In genomic region chr21:44107037-44107501, GRCh38 we compare ENCODE assay signal across 8 cellular contexts. TPM values are rescaled to one million over a fixed set of nuclear protein-coding genes. Genes with fewer than 3 reads are reported as not detected.
DNase-seq lines count a peak whose midpoint lies in the region; ATAC-seq and TF ChIP-seq lines count a peak whose summit lies in the region.
"Not testable (repeated sequence)": the region's sequence is repeated elsewhere in the genome, so short reads cannot be mapped to it uniquely, and the experiment has no call there.

PWP2 (plus strand) TSS chr21:44107399; CDS start chr21:44107417, 18 bp downstream.

- H4K20me1 ChIP-seq in GM23248 (ENCODE audit: insufficient read depth), result not testable (repeated sequence)

- H3K27ac ChIP-seq in GM23248, result not testable (repeated sequence)

- H3K27me3 Mint-ChIP-seq in T-helper 17 cell; activated naive CD8-positive, alpha-beta T cell treated with anti-CD3 and anti-CD28 coated beads, Interleukin-2, amount 10 ng/mL, durations not matched to agents 7 days and 5 days; osteocyte (ENCODE audit: unreplicated experiment): not testable (repeated sequence)

- H3K4me3 ChIP-seq in GM23248, result peak within 1 kb of the TSS; percentile 64

- H3K4me1 Mint-ChIP-seq in T-helper 17 cell; activated naive CD8-positive, alpha-beta T cell treated with anti-CD3 and anti-CD28 coated beads, Interleukin-2, amount 10 ng/mL, durations not matched to agents 7 days and 5 days; osteocyte (ENCODE audit: unreplicated experiment): not testable (repeated sequence)

- 0% methylated on average over 9 of the region's 66 CpGs; no CpG with 5 or more reads in 1 of the 2 experiments for WGBS in GM23248 (ENCODE audit: low coverage in 1 of 2, low lambda C conversion rate in 2 of 2, missing lambda C conversion rate in 2 of 2), 2 experiments

- H3K36me3 Mint-ChIP-seq in T-helper 17 cell (ENCODE audit: low read depth); activated naive CD8-positive, alpha-beta T cell treated with anti-CD3 and anti-CD28 coated beads, Interleukin-2, amount 10 ng/mL, durations not matched to agents 7 days and 5 days; osteocyte (ENCODE audit: unreplicated experiment): not testable (repeated sequence)

- H3K79me2 ChIP-seq in GM23248 (ENCODE audit: insufficient read depth), result not testable (repeated sequence)

- not testable (repeated sequence) for H3K9me2 ChIP-seq in GM23248 (ENCODE audit: insufficient read depth)

- TF ChIP-seq POLR2A in GM15510 (IDR thresholded peaks at IDR 0.05; ENCODE audit: borderline replicate concordance, extremely low read depth, insufficient read length), result peak; percentile 19

- H3K4me2 ChIP-seq in GM23248 (ENCODE audit: unreplicated experiment), result not testable (repeated sequence)

- H3K9ac ChIP-seq in GM23248, result peak within 1 kb of the TSS; percentile 67

- TF ChIP-seq CTCF in osteocyte (IDR thresholded peaks at IDR 0.05), result not testable (repeated sequence)

- H2AFZ ChIP-seq in GM23248, result not testable (repeated sequence)

- intact Hi-C loops in Right ventricle myocardium inferior (cut with DNase I), result not testable (repeated sequence)

- DNase-seq in GM23248 (peak; percentile 46), T-helper 17 cell (peak; percentile 17 to 59 (median 35)), osteocyte (ENCODE audit: extremely low spot score, unreplicated experiment) (peak; percentile 2), ureter (ENCODE audit: low spot score) (peak; percentile 8)
- peak; percentile 60 for DNase-seq in activated naive CD8-positive, alpha-beta T cell treated with anti-CD3 and anti-CD28 coated beads, Interleukin-2, amount 10 ng/mL, durations not matched to agents 7 days and 5 days
- not testable (repeated sequence) for DNase-seq in Right ventricle myocardium inferior (ENCODE audit: missing footprints)

- not testable (repeated sequence) for H3K36me3 ChIP-seq in GM23248 (ENCODE audit: low read depth)

- peak within 1 kb of the TSS; percentile 73 for H3K4me3 Mint-ChIP-seq in T-helper 17 cell
- H3K4me3 Mint-ChIP-seq in activated naive CD8-positive, alpha-beta T cell treated with anti-CD3 and anti-CD28 coated beads, Interleukin-2, amount 10 ng/mL, durations not matched to agents 7 days and 5 days, result peak within 1 kb of the TSS; percentile 51
- H3K4me3 Mint-ChIP-seq in osteocyte (ENCODE audit: unreplicated experiment), result not testable (repeated sequence)

- H3K9me3 ChIP-seq in GM23248 (ENCODE audit: low read depth); T-helper 17 cell (ENCODE audit: control insufficient read depth, low read length, poor library complexity, severe bottlenecking): not testable (repeated sequence)

- not testable (repeated sequence) for H3K27ac Mint-ChIP-seq in T-helper 17 cell; activated naive CD8-positive, alpha-beta T cell treated with anti-CD3 and anti-CD28 coated beads, Interleukin-2, amount 10 ng/mL, durations not matched to agents 7 days and 5 days; osteocyte (ENCODE audit: unreplicated experiment)

- POLR2A ChIA-PET in activated naive CD8-positive, alpha-beta T cell treated with anti-CD3 and anti-CD28 coated beads, Interleukin-2, amount 10 ng/mL, durations not matched to agents 7 days and 5 days (lab: Charles Lee), result not testable (repeated sequence)

- not testable (repeated sequence) for H3K9me3 Mint-ChIP-seq in activated naive CD8-positive, alpha-beta T cell treated with anti-CD3 and anti-CD28 coated beads, Interleukin-2, amount 10 ng/mL, durations not matched to agents 7 days and 5 days; osteocyte (ENCODE audit: unreplicated experiment)

- not testable (repeated sequence) for H3F3A ChIP-seq in GM23248 (ENCODE audit: insufficient read depth)

- not testable (repeated sequence) for H3K27me3 ChIP-seq in GM23248 (replicated peaks; ENCODE audit: insufficient read depth)

- H3K4me1 ChIP-seq in GM23248 (ENCODE audit: insufficient read depth), result not testable (repeated sequence)

- ATAC-seq in HG03432 (IDR thresholded peaks at IDR 0.05; ENCODE audit: unreplicated experiment) (peak; percentile 81), T-helper 17 cell (peak; percentile 96), Right ventricle myocardium inferior (peak; percentile 98)
- ATAC-seq in activated naive CD8-positive, alpha-beta T cell treated with anti-CD3 and anti-CD28 coated beads, Interleukin-2, amount 10 ng/mL, durations not matched to agents 7 days and 5 days (ENCODE audit: low read depth), result peak; percentile 90

- in situ Hi-C loops in GM23248 (cut with MboI), result not testable (repeated sequence)

RNA-seq across cellular contexts. Expression of gene PWP2, which starts in this region (rescaled TPM):
- 16.1 and 16.3 TPM in 2 replicates for total RNA-seq in GM23248 (2014; rRNA removed; shearing (Covaris generic))
- polyA plus RNA-seq in GM23248 (2016; fragmentation: Nextera tagmentation; extraction: Ambion mirVana), result 11.2 and 12.8 TPM in 2 replicates
- total RNA-seq in T-helper 17 cell (10 to 100 TPM; 21.9 to 28.7 TPM), Right ventricle myocardium inferior (8.1 TPM), osteocyte (0.75 and 2.2 TPM in 2 replicates), ureter (8.3 TPM)
- total RNA-seq in activated naive CD8-positive, alpha-beta T cell treated with anti-CD3 and anti-CD28 coated beads, Interleukin-2, amount 10 ng/mL, durations not matched to agents 7 days and 5 days, result 10 to 100 TPM in 1 of 2 experiments, 1 to 10 TPM in 1; 4.5 to 12.2 TPM
